ENCODE assay signal across 26 cellular contexts in the genomic region with DNA sequence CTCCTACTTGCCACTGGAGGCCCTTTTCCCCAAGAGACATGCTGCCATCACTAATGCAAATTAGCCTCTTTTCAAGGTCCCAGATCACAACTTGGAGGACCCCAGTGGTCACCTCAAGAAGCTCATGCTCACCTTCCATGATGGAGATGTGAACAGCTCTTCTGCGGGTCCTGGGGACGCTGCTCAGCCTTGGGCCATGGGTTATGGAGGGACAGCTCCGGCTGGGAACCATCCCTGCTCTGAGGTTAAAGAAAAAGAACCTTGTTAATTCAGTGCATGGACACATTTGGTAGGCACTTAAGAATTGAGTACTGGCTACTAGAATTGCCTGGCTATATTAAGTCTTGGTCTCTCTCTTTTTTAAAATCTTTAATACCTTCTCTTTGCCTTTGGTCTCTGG. TPM values are rescaled to one million over a fixed set of nuclear protein-coding genes. Genes with fewer than 3 reads are reported as not detected.
DNase-seq lines count a peak whose midpoint lies in the region; ATAC-seq and TF ChIP-seq lines count a peak whose summit lies in the region.
"Had no signal": no experiment of that assay in that cellular context is flagged by ENCODE, and none has a peak within 500 bp of the region (broad histone marks: within the 10 kb centered on the region; RNA-seq: fewer than 3 reads in every experiment).

No MANE protein-coding gene starts in this region.

- peak overlapping the region; percentile 45 for H3K27ac Mint-ChIP-seq in T-helper 2 cell treated with Interferon-gamma antibody and Interleukin-4, amounts not matched to agents 5 μg/mL and 100 μg/mL, for 36 hours
- peak overlapping the region; percentile 25 for H3K27ac Mint-ChIP-seq in activated naive CD8-positive, alpha-beta T cell treated with anti-CD3 and anti-CD28 coated beads, Interleukin-2, amount 10 ng/mL, durations not matched to agents 7 days and 5 days
- no peak overlapping the region for H3K27ac Mint-ChIP-seq in activated naive CD8-positive, alpha-beta T cell treated with anti-CD3 and anti-CD28 coated beads for 36 hours

- H3K4me1 Mint-ChIP-seq in T-helper 2 cell treated with Interferon-gamma antibody and Interleukin-4, amounts not matched to agents 5 μg/mL and 100 μg/mL, for 36 hours (ENCODE audit: low read depth), result peaks cover 4% of the 10 kb centered on the region
- H3K4me1 Mint-ChIP-seq in activated naive CD8-positive, alpha-beta T cell treated with anti-CD3 and anti-CD28 coated beads, Interleukin-2, amount 10 ng/mL, durations not matched to agents 7 days and 5 days, result peaks cover 1% of the 10 kb centered on the region
- peaks cover 11% of the 10 kb centered on the region for H3K4me1 Mint-ChIP-seq in activated naive CD8-positive, alpha-beta T cell treated with anti-CD3 and anti-CD28 coated beads for 36 hours
- H3K4me1 Mint-ChIP-seq: CD14-positive monocyte; CD4-positive, alpha-beta memory T cell; CD4-positive, CD25-positive, alpha-beta regulatory T cell; CD8-positive, alpha-beta memory T cell had no signal

- no peak for ATAC-seq in activated naive CD8-positive, alpha-beta T cell treated with anti-CD3 and anti-CD28 coated beads, Interleukin-2, amount 10 ng/mL, durations not matched to agents 7 days and 5 days (ENCODE audit: low read depth)
- no peak for ATAC-seq in RWPE2 (ENCODE audit: low read depth)
- ATAC-seq: GM12878 had no signal

- no peak overlapping the region for H3K27ac ChIP-seq in RWPE2 (ENCODE audit: poor library complexity, severe bottlenecking)
- H3K27ac ChIP-seq: BLaER1 had no signal

- POLR2A ChIA-PET in activated naive CD8-positive, alpha-beta T cell treated with anti-CD3 and anti-CD28 coated beads, Interleukin-2, amount 10 ng/mL, durations not matched to agents 7 days and 5 days (lab: Charles Lee), result no interaction called here

- no peaks in the 10 kb centered on the region for H3K4me1 ChIP-seq in RWPE2 (ENCODE audit: insufficient read depth, poor library complexity, severe bottlenecking)
- H3K4me1 ChIP-seq: BLaER1 had no signal

- no peak overlapping the region for H3K4me3 ChIP-seq in RWPE2 (ENCODE audit: severe bottlenecking)
- H3K4me3 ChIP-seq: BLaER1, GM12878 had no signal

- DNase-seq in T-helper 2 cell treated with Interferon-gamma antibody and Interleukin-4, amounts not matched to agents 5 μg/mL and 100 μg/mL, for 36 hours (ENCODE audit: low spot score), result no peak
- DNase-seq in T-helper 2 cell (no peak), RWPE2 (ENCODE audit: low spot score) (peak; percentile 41), mesenteric fat pad (ENCODE audit: low spot score) (peak; percentile 28), superior temporal gyrus (ENCODE audit: extremely low spot score) (no peak), NCI-H1694 treated with DMSO at 0.1 percent for 48 hours (lab: John Stamatoyannopoulos, UW) (no peak)
- DNase-seq in activated naive CD8-positive, alpha-beta T cell treated with anti-CD3 and anti-CD28 coated beads, Interleukin-2, amount 10 ng/mL, durations not matched to agents 7 days and 5 days, result no peak
- DNase-seq in activated naive CD8-positive, alpha-beta T cell treated with anti-CD3 and anti-CD28 coated beads for 36 hours, result no peak
- DNase-seq: 8988T; ACHN; BE2C; C1 segment of cervical spinal cord; CD4-positive, alpha-beta memory T cell; CD4-positive, CD25-positive, alpha-beta regulatory T cell; CD8-positive, alpha-beta memory T cell; COR-L47; DMS 273 treated with DMSO at 0.1 percent for 48 hours; DMS153; DMS53; DMS79; DND-41; EL; GDM1 had no signal

- H3K9me3 Mint-ChIP-seq in T-helper 2 cell treated with Interferon-gamma antibody and Interleukin-4, amounts not matched to agents 5 μg/mL and 100 μg/mL, for 36 hours, result no peaks in the 10 kb centered on the region
- H3K9me3 Mint-ChIP-seq in activated naive CD8-positive, alpha-beta T cell treated with anti-CD3 and anti-CD28 coated beads, Interleukin-2, amount 10 ng/mL, durations not matched to agents 7 days and 5 days, result no peaks in the 10 kb centered on the region
- no peaks in the 10 kb centered on the region for H3K9me3 Mint-ChIP-seq in activated naive CD8-positive, alpha-beta T cell treated with anti-CD3 and anti-CD28 coated beads for 36 hours
- H3K9me3 Mint-ChIP-seq: CD14-positive monocyte; CD4-positive, alpha-beta memory T cell; CD4-positive, CD25-positive, alpha-beta regulatory T cell; CD8-positive, alpha-beta memory T cell had no signal

- H3K36me3 Mint-ChIP-seq in T-helper 2 cell treated with Interferon-gamma antibody and Interleukin-4, amounts not matched to agents 5 μg/mL and 100 μg/mL, for 36 hours (ENCODE audit: low read depth), result peaks cover 33% of the 10 kb centered on the region
- H3K36me3 Mint-ChIP-seq in activated naive CD8-positive, alpha-beta T cell treated with anti-CD3 and anti-CD28 coated beads, Interleukin-2, amount 10 ng/mL, durations not matched to agents 7 days and 5 days, result peaks cover 26% of the 10 kb centered on the region
- peaks cover 32% of the 10 kb centered on the region for H3K36me3 Mint-ChIP-seq in activated naive CD8-positive, alpha-beta T cell treated with anti-CD3 and anti-CD28 coated beads for 36 hours

- TF ChIP-seq CTCF in RWPE2 (IDR thresholded peaks at IDR 0.05; ENCODE audit: poor library complexity, severe bottlenecking), result no peak

- H3K4me3 Mint-ChIP-seq in T-helper 2 cell treated with Interferon-gamma antibody and Interleukin-4, amounts not matched to agents 5 μg/mL and 100 μg/mL, for 36 hours, result no peak overlapping the region
- no peak overlapping the region for H3K4me3 Mint-ChIP-seq in activated naive CD8-positive, alpha-beta T cell treated with anti-CD3 and anti-CD28 coated beads, Interleukin-2, amount 10 ng/mL, durations not matched to agents 7 days and 5 days
- no peak overlapping the region for H3K4me3 Mint-ChIP-seq in activated naive CD8-positive, alpha-beta T cell treated with anti-CD3 and anti-CD28 coated beads for 36 hours
- H3K4me3 Mint-ChIP-seq: CD14-positive monocyte; CD4-positive, alpha-beta memory T cell; CD4-positive, CD25-positive, alpha-beta regulatory T cell; CD8-positive, alpha-beta memory T cell had no signal

- H3K27me3 Mint-ChIP-seq in T-helper 2 cell treated with Interferon-gamma antibody and Interleukin-4, amounts not matched to agents 5 μg/mL and 100 μg/mL, for 36 hours (ENCODE audit: low read depth), result no peaks in the 10 kb centered on the region
- no peaks in the 10 kb centered on the region for H3K27me3 Mint-ChIP-seq in activated naive CD8-positive, alpha-beta T cell treated with anti-CD3 and anti-CD28 coated beads, Interleukin-2, amount 10 ng/mL, durations not matched to agents 7 days and 5 days
- no peaks in the 10 kb centered on the region for H3K27me3 Mint-ChIP-seq in activated naive CD8-positive, alpha-beta T cell treated with anti-CD3 and anti-CD28 coated beads for 36 hours
- H3K27me3 Mint-ChIP-seq: CD4-positive, alpha-beta memory T cell; CD4-positive, CD25-positive, alpha-beta regulatory T cell; CD8-positive, alpha-beta memory T cell had no signal

- H3K9me3 ChIP-seq in RWPE2 (ENCODE audit: severe bottlenecking), result no peaks in the 10 kb centered on the region
- H3K9me3 ChIP-seq: BLaER1 had no signal

- H3K36me3 ChIP-seq in RWPE2 (ENCODE audit: low read depth), result peaks cover 49% of the 10 kb centered on the region

- no peaks in the 10 kb centered on the region for H3K27me3 ChIP-seq in RWPE2 (ENCODE audit: insufficient read depth, poor library complexity, severe bottlenecking)
- H3K27me3 ChIP-seq: BE2C, BLaER1 had no signal

RNA-seq across cellular contexts. Expression of a gene that starts 56.8 kb away (rescaled TPM):
- 10 to 100 TPM; 68.3 to 71.4 TPM for total RNA-seq in activated naive CD8-positive, alpha-beta T cell treated with anti-CD3 and anti-CD28 coated beads, Interleukin-2, amount 10 ng/mL, durations not matched to agents 7 days and 5 days
- 10 to 100 TPM; 75.1 to 81.1 TPM for total RNA-seq in activated naive CD8-positive, alpha-beta T cell treated with anti-CD3 and anti-CD28 coated beads for 36 hours
- total RNA-seq in mesenteric fat pad, result 2.2 TPM

RNA-seq across cellular contexts. Expression of a gene that starts 59.1 kb away (rescaled TPM):
- total RNA-seq in activated naive CD8-positive, alpha-beta T cell treated with anti-CD3 and anti-CD28 coated beads, Interleukin-2, amount 10 ng/mL, durations not matched to agents 7 days and 5 days, result 10 to 100 TPM; 33.6 to 35.3 TPM
- total RNA-seq in activated naive CD8-positive, alpha-beta T cell treated with anti-CD3 and anti-CD28 coated beads for 36 hours, result 10 to 100 TPM; 48.3 to 49.6 TPM
- 17.9 TPM for total RNA-seq in mesenteric fat pad

Comparison
In these comparisons a context has a peak if more than half of its experiments do, and no peak if none do; other contexts are left out.
1. DNase-seq: peak in RWPE2 (single experiment) and mesenteric fat pad (single experiment); none in T-helper 2 cell treated with Interferon-gamma antibody and Interleukin-4, amounts not matched to agents 5 μg/mL and 100 μg/mL, for 36 hours (single experiment), T-helper 2 cell (0 of 5), activated naive CD8-positive, alpha-beta T cell treated with anti-CD3 and anti-CD28 coated beads, Interleukin-2, amount 10 ng/mL, durations not matched to agents 7 days and 5 days (single experiment), activated naive CD8-positive, alpha-beta T cell treated with anti-CD3 and anti-CD28 coated beads for 36 hours (single experiment), superior temporal gyrus (single experiment) and NCI-H1694 treated with DMSO at 0.1 percent for 48 hours (single experiment).
2. RNA of a gene that starts 56.8 kb away (total RNA-seq): 75.1 to 81.1 TPM in activated naive CD8-positive, alpha-beta T cell treated with anti-CD3 and anti-CD28 coated beads for 36 hours and 68.3 to 71.4 TPM in activated naive CD8-positive, alpha-beta T cell treated with anti-CD3 and anti-CD28 coated beads, Interleukin-2, amount 10 ng/mL, durations not matched to agents 7 days and 5 days; 2.2 TPM in mesenteric fat pad (single experiment); every median in the first group is over 10 times any median in the second.